Comparison of ENCODE assay signal across 7 cellular contexts in genomic region chr3:184337315-184337714, GRCh38. TPM values are rescaled to one million over a fixed set of nuclear protein-coding genes. Genes with fewer than 3 reads are reported as not detected.
DNase-seq lines count a peak whose midpoint lies in the region; ATAC-seq and TF ChIP-seq lines count a peak whose summit lies in the region.

Gene FAM131A, plus strand, starts transcription at chr3:184337600. Its CDS starts 31 bp downstream, at chr3:184337631.

- H3K36me3 ChIP-seq in KOPT-K1 (ENCODE audit: insufficient read depth, low read length), result peaks cover 34% of the 10 kb centered on the region
- peaks cover 31 to 41% of the 10 kb centered on the region in 2 donors for H3K36me3 ChIP-seq in ascending aorta
- peaks cover 27% of the 10 kb centered on the region for H3K36me3 ChIP-seq in rectal smooth muscle tissue (ENCODE audit: control insufficient read depth, insufficient read depth, low read length)

- H3K4me1 ChIP-seq in ascending aorta (peaks cover 7 to 16% of the 10 kb centered on the region in 2 donors), rectal smooth muscle tissue (ENCODE audit: control insufficient read depth, insufficient read depth, low read length) (peaks cover 27% of the 10 kb centered on the region)

- H3K4me3 ChIP-seq in ascending aorta (peak within 1 kb of the TSS; percentile 88 to 96), rectal smooth muscle tissue (ENCODE audit: low read length) (peak within 1 kb of the TSS; percentile 84)

- peak within 1 kb of the TSS; percentile 54 for H3K9ac ChIP-seq in rectal smooth muscle tissue (ENCODE audit: low read length)

- TF ChIP-seq CTCF in ascending aorta (IDR thresholded peaks at IDR 0.05), result no peak

- H3K9me3 ChIP-seq in KOPT-K1 (ENCODE audit: insufficient read depth, low read length, poor library complexity, severe bottlenecking), result no peaks in the 10 kb centered on the region
- no peaks in the 10 kb centered on the region for H3K9me3 ChIP-seq in ascending aorta

- peak within 1 kb of the TSS; percentile 19 for H3K27ac ChIP-seq in KOPT-K1 (ENCODE audit: low read depth, low read length, poor library complexity, severe bottlenecking)
- peak within 1 kb of the TSS; percentile 97 to 99 for H3K27ac ChIP-seq in ascending aorta
- H3K27ac ChIP-seq in rectal smooth muscle tissue (ENCODE audit: low read depth, low read length), result peak within 1 kb of the TSS; percentile 95

- intact Hi-C loops in ascending aorta (cut with DNase I), result loop anchor here (1.0 to 10.0 kb wide), 4 partner anchors 23 to 703 kb away; partner anchors contain the start of genes ABCF3, EIF4G1 and KLHL24

- no peaks in the 10 kb centered on the region for H3K27me3 ChIP-seq in ascending aorta
- H3K27me3 ChIP-seq in rectal smooth muscle tissue (ENCODE audit: control insufficient read depth, insufficient read depth, low read length), result no peaks in the 10 kb centered on the region

- peak; percentile 69 to 95 for DNase-seq in ascending aorta (ENCODE audit: low spot score in 2 of 2)
- peak; percentile 53 to 81 for DNase-seq in hippocampal formation (lab: John Stamatoyannopoulos, UW)
- DNase-seq in DMS79 treated with DMSO at 0.1 percent for 48 hours (lab: John Stamatoyannopoulos, UW), result no peak
- DNase-seq in DMS53 treated with DMSO at 0.1 percent for 48 hours (lab: John Stamatoyannopoulos, UW; ENCODE audit: unreplicated experiment), result no peak

- ATAC-seq in HG03469 (IDR thresholded peaks at IDR 0.05; ENCODE audit: unreplicated experiment), result no peak

RNA-seq across cellular contexts. Expression of gene FAM131A, which starts in this region (rescaled TPM):
- total RNA-seq in ascending aorta, result 47.7 TPM

Comparison
In these comparisons a context has a peak if more than half of its experiments do, and no peak if none do; other contexts are left out.
1. H3K27ac ChIP-seq: peak in every context shown above with its lines; median percentile 98 in ascending aorta; 95 in rectal smooth muscle tissue; 19 in KOPT-K1.
2. DNase-seq: peak in ascending aorta (2 of 2) and hippocampal formation (2 of 2); none in DMS79 treated with DMSO at 0.1 percent for 48 hours (single experiment) and DMS53 treated with DMSO at 0.1 percent for 48 hours (single experiment).